In genomic region chr6:56073315-56073714, GRCh38 we compare ENCODE assay signal across 24 cellular contexts.
DNase-seq lines count a peak whose midpoint lies in the region; ATAC-seq and TF ChIP-seq lines count a peak whose summit lies in the region.
"Had no signal": no experiment of that assay in that cellular context is flagged by ENCODE, and none has a peak within 500 bp of the region (broad histone marks: within the 10 kb centered on the region; RNA-seq: fewer than 3 reads in every experiment).

No MANE protein-coding gene starts in this region.

- H3K27ac Mint-ChIP-seq in activated CD8-positive, alpha-beta T cell treated with anti-CD3 and anti-CD28 coated beads, Interleukin-2, amount 10 ng/mL, durations not matched to agents 7 days and 5 days = no peak overlapping the region
- H3K27ac Mint-ChIP-seq: activated naive CD8-positive, alpha-beta T cell treated with anti-CD3 and anti-CD28 coated beads, Interleukin-2, amount 10 ng/mL, durations not matched to agents 7 days and 5 days; CD4-positive, alpha-beta memory T cell; naive thymus-derived CD4-positive, alpha-beta T cell; stimulated activated memory B cell treated with anti-CD40 and anti-IgM and Interleukin-4, amounts not matched to agents 10 μg/mL and 1 μg/mL and 100 μg/mL, for 72 hours had no signal

- ATAC-seq in GM21825 (IDR thresholded peaks at IDR 0.05; ENCODE audit: unreplicated experiment) (no peak), GM21423 (IDR thresholded peaks at IDR 0.05; ENCODE audit: unreplicated experiment) (no peak)
- no peak for ATAC-seq in activated CD8-positive, alpha-beta T cell treated with anti-CD3 and anti-CD28 coated beads, Interleukin-2, amount 10 ng/mL, durations not matched to agents 7 days and 5 days
- ATAC-seq: K562; naive thymus-derived CD4-positive, alpha-beta T cell; stimulated activated memory B cell treated with anti-CD40 and anti-IgM and Interleukin-4, amounts not matched to agents 10 μg/mL and 1 μg/mL and 100 μg/mL, for 72 hours; upper lobe of right lung had no signal

- peak overlapping the region; percentile 48 for H3K4me3 ChIP-seq in ACC112 (ENCODE audit: low read depth, low read length)
- H3K4me3 ChIP-seq in dorsolateral prefrontal cortex = no peak overlapping the region
- H3K4me3 ChIP-seq: K562, lung, upper lobe of right lung had no signal

- DNase-seq in RPMI7951 (ENCODE audit: low read depth) = peak; percentile 52
- DNase-seq in fibroblast of gingiva (ENCODE audit: low read depth) = peak; percentile 80
- DNase-seq in renal cortical epithelial cell (ENCODE audit: low read depth) = peak; percentile 36
- no peak for DNase-seq in activated CD8-positive, alpha-beta T cell treated with anti-CD3 and anti-CD28 coated beads, Interleukin-2, amount 10 ng/mL, durations not matched to agents 7 days and 5 days
- DNase-seq in dorsolateral prefrontal cortex = no peak
- DNase-seq: activated CD4-positive, alpha-beta T cell treated with anti-CD3 and anti-CD28 coated beads, Interleukin-2, amount 50 U/mL, for 4 hours; activated naive CD8-positive, alpha-beta T cell treated with anti-CD3 and anti-CD28 coated beads, Interleukin-2, amount 10 ng/mL, durations not matched to agents 7 days and 5 days; activated T-cell treated with anti-CD3 and anti-CD28 coated beads, Interleukin-2, amount 50 U/mL, for 48 hours; CD4-positive, alpha-beta memory T cell; central memory CD4-positive, alpha-beta T cell; DMS79 treated with DMSO at 0.1 percent for 48 hours; naive thymus-derived CD4-positive, alpha-beta T cell; NCI-H1417; NCI-H2171 treated with DMSO at 0.1 percent for 48 hours; posterior cingulate gyrus; RPMI8226; SW 1271; upper lobe of right lung had no signal

- no peaks in the 10 kb centered on the region for H3K27me3 ChIP-seq in ACC112 (ENCODE audit: insufficient read depth, low read length)
- no peaks in the 10 kb centered on the region for H3K27me3 ChIP-seq in dorsolateral prefrontal cortex
- H3K27me3 ChIP-seq: upper lobe of right lung had no signal

- no peaks in the 10 kb centered on the region for H3K36me3 Mint-ChIP-seq in activated CD8-positive, alpha-beta T cell treated with anti-CD3 and anti-CD28 coated beads, Interleukin-2, amount 10 ng/mL, durations not matched to agents 7 days and 5 days (ENCODE audit: low read depth)
- H3K36me3 Mint-ChIP-seq: activated naive CD8-positive, alpha-beta T cell treated with anti-CD3 and anti-CD28 coated beads, Interleukin-2, amount 10 ng/mL, durations not matched to agents 7 days and 5 days; CD4-positive, alpha-beta memory T cell; naive thymus-derived CD4-positive, alpha-beta T cell; stimulated activated memory B cell treated with anti-CD40 and anti-IgM and Interleukin-4, amounts not matched to agents 10 μg/mL and 1 μg/mL and 100 μg/mL, for 72 hours had no signal

- peaks cover 4% of the 10 kb centered on the region for H3K9me3 Mint-ChIP-seq in activated CD8-positive, alpha-beta T cell treated with anti-CD3 and anti-CD28 coated beads, Interleukin-2, amount 10 ng/mL, durations not matched to agents 7 days and 5 days (ENCODE audit: insufficient read depth)

- H3K79me2 ChIP-seq in ACC112 (ENCODE audit: control insufficient read depth, insufficient read depth, low read length, unreplicated experiment) = no peaks in the 10 kb centered on the region

- peaks cover 5% of the 10 kb centered on the region; the same call in 1 of the 2 replicates for H3K36me3 ChIP-seq in ACC112 (ENCODE audit: insufficient read depth, low read length)
- H3K36me3 ChIP-seq: upper lobe of right lung had no signal

- POLR2A ChIA-PET in activated CD8-positive, alpha-beta T cell treated with anti-CD3 and anti-CD28 coated beads, Interleukin-2, amount 10 ng/mL, durations not matched to agents 7 days and 5 days (lab: Charles Lee) = no interaction called here

- H3K4me1 ChIP-seq in ACC112 (ENCODE audit: control insufficient read depth, insufficient read depth, low read length, unreplicated experiment) = peaks cover 19% of the 10 kb centered on the region
- H3K4me1 ChIP-seq: upper lobe of right lung had no signal

- H2AFZ ChIP-seq in ACC112 (ENCODE audit: low read length, unreplicated experiment) = peak overlapping the region; percentile 76

- TF ChIP-seq CTCF in dorsolateral prefrontal cortex (IDR thresholded peaks at IDR 0.05 in 54 of 56, conservative IDR thresholded peaks at IDR 0.05 in 2 of 56; ENCODE audit: low read depth in 1 of 56, partially characterized antibody in 56 of 56) = no peak

- H3K27me3 Mint-ChIP-seq in activated CD8-positive, alpha-beta T cell treated with anti-CD3 and anti-CD28 coated beads, Interleukin-2, amount 10 ng/mL, durations not matched to agents 7 days and 5 days (ENCODE audit: low read depth) = no peaks in the 10 kb centered on the region
- H3K27me3 Mint-ChIP-seq: activated naive CD8-positive, alpha-beta T cell treated with anti-CD3 and anti-CD28 coated beads, Interleukin-2, amount 10 ng/mL, durations not matched to agents 7 days and 5 days; CD4-positive, alpha-beta memory T cell; naive thymus-derived CD4-positive, alpha-beta T cell; stimulated activated memory B cell treated with anti-CD40 and anti-IgM and Interleukin-4, amounts not matched to agents 10 μg/mL and 1 μg/mL and 100 μg/mL, for 72 hours had no signal

- H3K4me3 Mint-ChIP-seq in activated CD8-positive, alpha-beta T cell treated with anti-CD3 and anti-CD28 coated beads, Interleukin-2, amount 10 ng/mL, durations not matched to agents 7 days and 5 days = no peak overlapping the region
- H3K4me3 Mint-ChIP-seq: activated naive CD8-positive, alpha-beta T cell treated with anti-CD3 and anti-CD28 coated beads, Interleukin-2, amount 10 ng/mL, durations not matched to agents 7 days and 5 days; CD4-positive, alpha-beta memory T cell; naive thymus-derived CD4-positive, alpha-beta T cell; stimulated activated memory B cell treated with anti-CD40 and anti-IgM and Interleukin-4, amounts not matched to agents 10 μg/mL and 1 μg/mL and 100 μg/mL, for 72 hours had no signal

- no peaks in the 10 kb centered on the region for H3K4me1 Mint-ChIP-seq in activated CD8-positive, alpha-beta T cell treated with anti-CD3 and anti-CD28 coated beads, Interleukin-2, amount 10 ng/mL, durations not matched to agents 7 days and 5 days (ENCODE audit: low read depth)
- H3K4me1 Mint-ChIP-seq: activated naive CD8-positive, alpha-beta T cell treated with anti-CD3 and anti-CD28 coated beads, Interleukin-2, amount 10 ng/mL, durations not matched to agents 7 days and 5 days; CD4-positive, alpha-beta memory T cell; naive thymus-derived CD4-positive, alpha-beta T cell; stimulated activated memory B cell treated with anti-CD40 and anti-IgM and Interleukin-4, amounts not matched to agents 10 μg/mL and 1 μg/mL and 100 μg/mL, for 72 hours had no signal

- CTCF ChIA-PET in activated CD8-positive, alpha-beta T cell treated with anti-CD3 and anti-CD28 coated beads, Interleukin-2, amount 10 ng/mL, durations not matched to agents 7 days and 5 days (lab: Charles Lee) = no interaction called here

- H3K27ac ChIP-seq in ACC112 (ENCODE audit: low read depth, low read length) (peak overlapping the region; percentile 96), dorsolateral prefrontal cortex (no peak overlapping the region)
- H3K27ac ChIP-seq: upper lobe of right lung had no signal

- intact Hi-C loops in dorsolateral prefrontal cortex (cut with DNase I) = no loop called here

Comparison
In these comparisons a context has a peak if more than half of its experiments do, and no peak if none do; other contexts are left out.
1. DNase-seq: peak in RPMI7951 (single experiment), fibroblast of gingiva (single experiment) and renal cortical epithelial cell (single experiment); none in activated CD8-positive, alpha-beta T cell treated with anti-CD3 and anti-CD28 coated beads, Interleukin-2, amount 10 ng/mL, durations not matched to agents 7 days and 5 days (single experiment) and dorsolateral prefrontal cortex (0 of 10).